2 cellular contexts compared by ENCODE assay signal in genomic region chr1:18010945-18011344, GRCh38.
A peak's percentile ranks its signal among the peaks of the same experiment; 100 is the strongest.
TF ChIP-seq lines count a peak whose summit lies in the region.

No MANE protein-coding gene starts in this region.

TF ChIP-seq in HCT116, 20 proteins besides CTCF, POLR2A, EP300 and RAD21:
- TF ChIP-seq REST (IDR thresholded peaks at IDR 0.05; ENCODE audit: low read depth) (peak; percentile 70), ATF3 (IDR thresholded peaks at IDR 0.05) (no peak)

TF ChIP-seq in GM12878, 131 proteins besides CTCF, POLR2A, EP300 and RAD21 (continued from another document):
- peak; percentile 65; the same call in 1 of the 2 replicates for TF ChIP-seq REST (IDR thresholded peaks at IDR 0.05; ENCODE audit: low read depth, low read length)
